11 cellular contexts compared by ENCODE assay signal in the genomic region with DNA sequence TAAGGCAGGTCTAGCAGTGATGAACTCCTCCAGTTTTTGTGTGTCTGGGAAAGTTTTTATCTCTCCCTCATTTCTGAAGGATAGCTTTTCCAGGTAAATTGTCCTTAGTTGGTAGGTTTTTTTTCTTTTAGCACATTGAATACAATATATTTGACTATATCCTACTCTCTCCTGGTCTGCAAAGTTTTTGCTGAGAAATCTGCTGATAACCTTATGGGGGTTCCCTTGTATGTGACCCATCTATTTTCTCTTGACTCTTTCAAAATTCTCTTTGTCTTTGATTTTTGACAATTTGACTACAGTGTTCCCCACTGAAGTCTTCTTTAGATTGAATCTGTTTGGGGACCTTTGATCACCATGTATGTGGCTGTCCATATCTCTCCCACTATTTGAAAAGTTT.
"Had no signal": no experiment of that assay in that cellular context is flagged by ENCODE, and none has a peak within 500 bp of the region (broad histone marks: within the 10 kb centered on the region; RNA-seq: fewer than 3 reads in every experiment).

No MANE protein-coding gene starts in this region.

- ATAC-seq: GM23338, HCT116 had no signal

- H3K4me2 ChIP-seq: GM23338 had no signal

- H3K4me1 ChIP-seq: HAP-1 had no signal

- H3K9me3 ChIP-seq: HAP-1 had no signal

- H3K4me3 ChIP-seq: GM23248, GM23338, HAP-1 had no signal

- FAIRE-seq: H1, H54 had no signal

- H3K4me3 Mint-ChIP-seq: GM23338, H9, HFFc6 had no signal

- H3K27ac Mint-ChIP-seq: GM23338, H9, HFFc6 had no signal

- DNase-seq: GM23248, GOT3, H7, H9, HCEC 1CT, HFFc6 had no signal

- H3K27ac ChIP-seq: GM23248 had no signal

- H3K36me3 ChIP-seq: HAP-1 had no signal
